In the genomic region with DNA sequence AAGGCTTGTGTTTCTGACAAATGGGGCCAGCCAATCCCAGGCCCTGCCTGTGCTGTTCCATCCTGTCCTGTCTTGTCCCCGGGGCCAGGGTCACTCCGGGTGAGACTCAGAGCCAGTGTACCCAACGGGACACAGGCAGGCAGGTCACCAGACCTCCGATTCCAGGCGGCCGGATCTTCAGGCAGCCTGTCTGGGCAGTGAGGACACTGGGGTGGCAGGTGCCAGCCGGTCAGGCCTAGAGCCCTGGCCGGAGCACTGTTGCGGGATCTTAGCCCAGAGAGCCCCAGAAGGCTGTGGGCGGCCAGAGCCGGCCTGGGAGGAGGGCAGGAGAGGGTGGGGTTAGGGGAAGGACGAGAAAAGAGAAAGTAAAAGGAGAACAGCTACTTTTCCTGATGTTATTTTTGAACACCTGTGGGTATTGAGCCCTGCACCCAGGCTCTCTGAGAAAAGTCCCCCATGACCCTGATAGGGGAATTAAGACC, we compare ENCODE assay signal across 8 cellular contexts. TPM values are rescaled to one million over a fixed set of nuclear protein-coding genes. Genes with fewer than 3 reads are reported as not detected.
A peak's percentile ranks its signal among the peaks of the same experiment; 100 is the strongest.
DNase-seq lines count a peak whose midpoint lies in the region; ATAC-seq and TF ChIP-seq lines count a peak whose summit lies in the region.

No MANE protein-coding gene starts in this region.

- H3K36me3 ChIP-seq in lung (ENCODE audit: control insufficient read depth in 2 of 2, insufficient read depth in 2 of 2, low read length in 2 of 2) (no peaks in the 10 kb centered on the region), thymus (ENCODE audit: control insufficient read depth, insufficient read depth) (peaks cover 4% of the 10 kb centered on the region)

- H3K4me3 ChIP-seq in lung (no peak overlapping the region), thymus (ENCODE audit: low read length) (no peak overlapping the region)

- peak; percentile 22 for ATAC-seq in lung (ENCODE audit: insufficient read depth, low FRiP score)

- H3K27ac ChIP-seq in 22Rv1 (peak overlapping the region; percentile 78), lung (ENCODE audit: low read depth in 1 of 2, low read length in 1 of 2) (peak overlapping the region; percentile 98 to 99), thymus (ENCODE audit: low read depth) (peak overlapping the region; percentile 83)

- no peak for TF ChIP-seq CTCF in 22Rv1 (IDR thresholded peaks at IDR 0.05)
- TF ChIP-seq CTCF in brain (conservative IDR thresholded peaks at IDR 0.05), result no peak
- TF ChIP-seq CTCF in lung (IDR thresholded peaks at IDR 0.05; ENCODE audit: control extremely low read depth, extremely low read depth), result no peak

- DNase-seq in lung (ENCODE audit: low spot score) (peak; percentile 69), DMS53 (lab: John Stamatoyannopoulos, UW) (no peak)
- no peak for DNase-seq in stimulated activated CD4-positive, alpha-beta T cell treated with anti-CD3 and anti-CD28 coated beads, Interleukin-4, amount 100 ng/mL, for 24 hours

- H3K27me3 ChIP-seq in lung (ENCODE audit: control insufficient read depth, insufficient read depth) (no peaks in the 10 kb centered on the region), thymus (ENCODE audit: control insufficient read depth, insufficient read depth) (peaks cover 13% of the 10 kb centered on the region)

- H3K4me1 ChIP-seq in lung (ENCODE audit: control insufficient read depth in 2 of 2, insufficient read depth in 2 of 2, low read length in 2 of 2), result peaks cover 0 to 23% of the 10 kb centered on the region in 2 donors
- H3K4me1 ChIP-seq in thymus (ENCODE audit: control insufficient read depth, insufficient read depth, low read length), result peaks cover 26% of the 10 kb centered on the region

- TF ChIP-seq POLR2A in GM18526 (IDR thresholded peaks at IDR 0.05; ENCODE audit: extremely low read depth, insufficient read length), result peak; percentile 41

- H3K4me3 Mint-ChIP-seq in IgD-negative memory B cell (peak overlapping the region; percentile 90 to 98 (median 95)), brain (peak overlapping the region in 3 of 5 experiments; percentile 74 to 82 (median 75))

- no peaks in the 10 kb centered on the region for H3K9me3 Mint-ChIP-seq in IgD-negative memory B cell
- H3K9me3 Mint-ChIP-seq in brain, result peaks cover 0 to 5% (median 0%) of the 10 kb centered on the region in 5 experiments

- H3K27me3 Mint-ChIP-seq in IgD-negative memory B cell (no peaks in the 10 kb centered on the region), brain (peaks cover 8% of the 10 kb centered on the region)

- H3K36me3 Mint-ChIP-seq in IgD-negative memory B cell (no peaks in the 10 kb centered on the region), brain (no peaks in the 10 kb centered on the region)

- H3K9me3 ChIP-seq in lung (ENCODE audit: control insufficient read depth in 2 of 2, insufficient read depth in 1 of 2, low read length in 1 of 2) (no peaks in the 10 kb centered on the region), thymus (ENCODE audit: control insufficient read depth) (no peaks in the 10 kb centered on the region)

- H3K4me1 Mint-ChIP-seq in IgD-negative memory B cell (peaks cover 14 to 35% (median 31%) of the 10 kb centered on the region in 3 donors), brain (peaks cover 26% of the 10 kb centered on the region)

- 5 to 13% methylated on average over 12 of the region's 12 CpGs for WGBS in lung, 2 donors
- WGBS in thymus, result 31% methylated on average over 12 of the region's 12 CpGs

- H3K27ac Mint-ChIP-seq in IgD-negative memory B cell (peak overlapping the region; percentile 97 to 100 (median 99)), brain (peak overlapping the region; percentile 92 to 98 (median 95))

RNA-seq across cellular contexts. Expression of gene ACTB, which starts 27.6 kb away (rescaled TPM):
- polyA plus RNA-seq in IgD-negative memory B cell (10,465 TPM), brain (ENCODE audit: insufficient read depth, low read depth, low replicate concordance) (4,273 TPM), lung (over 10,000 TPM in 1 of 2 donors, 1,000 to 10,000 TPM in 1; 8,913 to 10,569 TPM), thymus (9,031 TPM)
- 1,000 to 10,000 TPM; 2,572 to 6,510 TPM for total RNA-seq in lung

RNA-seq across cellular contexts. Expression of gene FSCN1, which starts 34.7 kb away (rescaled TPM):
- 0.80 TPM for polyA plus RNA-seq in IgD-negative memory B cell
- 221 TPM for polyA plus RNA-seq in brain (ENCODE audit: insufficient read depth, low read depth, low replicate concordance)
- 10 to 100 TPM; 59.5 to 71.8 TPM for total RNA-seq in lung
- polyA plus RNA-seq in lung, result 10 to 100 TPM; 28.7 to 33.8 TPM
- 27.2 TPM for polyA plus RNA-seq in thymus

RNA-seq across cellular contexts. Expression of gene FBXL18, which starts 44.4 kb away (rescaled TPM):
- polyA plus RNA-seq in IgD-negative memory B cell, result 1.3 TPM
- 8.2 TPM for polyA plus RNA-seq in brain (ENCODE audit: insufficient read depth, low read depth, low replicate concordance)
- 10 to 100 TPM in 1 of 2 donors, 1 to 10 TPM in 1; 3.3 to 13.4 TPM for total RNA-seq in lung
- polyA plus RNA-seq in lung, result 1 to 10 TPM; 2.3 to 3.5 TPM
- 1.6 TPM for polyA plus RNA-seq in thymus

Comparison
In these comparisons a context has a peak if more than half of its experiments do, and no peak if none do; other contexts are left out.
1. RNA of gene FSCN1, which starts 34.7 kb away (polyA plus RNA-seq): 221 TPM in brain (single experiment), 28.7 to 33.8 TPM in lung and 27.2 TPM in thymus (single experiment); 0.80 TPM in IgD-negative memory B cell (single experiment); every median in the first group is over 10 times any median in the second.
2. Peak in every context shown above with its lines, with median percentiles within 50 percentile points of each other: H3K27ac ChIP-seq.